In the genomic region with DNA sequence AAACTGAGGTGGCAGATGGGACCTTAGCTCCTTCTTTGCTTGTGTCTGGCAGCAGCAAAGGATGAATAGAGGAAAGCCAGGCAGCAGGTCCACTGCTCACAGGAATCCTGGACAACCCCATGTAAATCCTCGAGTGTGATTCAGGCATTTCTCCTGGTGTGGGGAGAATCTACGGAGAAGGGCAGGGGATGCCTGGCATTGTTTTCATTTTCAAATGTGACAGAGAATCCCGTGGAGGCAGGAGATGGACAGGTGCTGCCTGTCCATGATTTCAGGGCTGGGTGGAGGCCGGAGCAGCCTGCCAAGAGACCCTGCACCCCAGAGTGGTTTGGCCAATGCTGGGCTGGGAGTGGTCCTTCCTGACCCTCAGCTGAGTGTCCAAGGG, we compare ENCODE assay signal across 13 cellular contexts. TPM values are rescaled to one million over a fixed set of nuclear protein-coding genes. Genes with fewer than 3 reads are reported as not detected.
A peak's percentile ranks its signal among the peaks of the same experiment; 100 is the strongest.
DNase-seq lines count a peak whose midpoint lies in the region; TF ChIP-seq lines count a peak whose summit lies in the region.
"Had no signal": no experiment of that assay in that cellular context is flagged by ENCODE, and none has a peak within 500 bp of the region (broad histone marks: within the 10 kb centered on the region; RNA-seq: fewer than 3 reads in every experiment).

No MANE protein-coding gene starts in this region.

- H3K27ac ChIP-seq in subcutaneous abdominal adipose tissue (ENCODE audit: low read depth, low read length): no peak overlapping the region

- peaks cover 0 to 53% (median 22%) of the 10 kb centered on the region in 5 donors for H3K4me1 ChIP-seq in subcutaneous abdominal adipose tissue (ENCODE audit: control insufficient read depth in 5 of 5, insufficient read depth in 5 of 5, low read length in 5 of 5)

- H3K4me3 Mint-ChIP-seq in HFFc6 (peak overlapping the region; percentile 88), chondrocyte (ENCODE audit: unreplicated experiment) (peak overlapping the region; percentile 88), Calu3 (ENCODE audit: low read depth, unreplicated experiment) (no peak overlapping the region)

- no peak overlapping the region for H3K27ac Mint-ChIP-seq in HFFc6
- no peak overlapping the region for H3K27ac Mint-ChIP-seq in chondrocyte (ENCODE audit: unreplicated experiment)
- no peak overlapping the region for H3K27ac Mint-ChIP-seq in Calu3 (ENCODE audit: unreplicated experiment)
- H3K27ac Mint-ChIP-seq: activated naive CD8-positive, alpha-beta T cell had no signal

- H3K4me1 Mint-ChIP-seq in HFFc6 (ENCODE audit: low read depth): peaks cover 61% of the 10 kb centered on the region
- H3K4me1 Mint-ChIP-seq in chondrocyte (ENCODE audit: low read depth): peaks cover 55% of the 10 kb centered on the region
- H3K4me1 Mint-ChIP-seq in Calu3 (ENCODE audit: low read depth, unreplicated experiment): peaks cover 12% of the 10 kb centered on the region

- H3K27me3 ChIP-seq in subcutaneous abdominal adipose tissue (ENCODE audit: control insufficient read depth in 5 of 5, insufficient read depth in 4 of 5, low read length in 5 of 5): peaks cover 4 to 27% (median 12%) of the 10 kb centered on the region in 5 donors
- peaks cover 44% of the 10 kb centered on the region for H3K27me3 ChIP-seq in H7 (ENCODE audit: control insufficient read depth, insufficient read depth, low read length)

- intact Hi-C loops in Calu3 (cut with micrococcal nuclease; ENCODE audit: unreplicated experiment): loop anchor here (5.0 kb wide), 1 partner anchor 181 kb away; no protein-coding TSS in a partner anchor

- DNase-seq in HFFc6 (no peak), chondrocyte (ENCODE audit: low spot score) (no peak), kidney glomerular epithelial cell (lab: John Stamatoyannopoulos, UW) (peak; percentile 27), GOT3 (lab: John Stamatoyannopoulos, UW) (no peak), HK-2 (ENCODE audit: unreplicated experiment) (no peak), H7 (no peak), Calu3 (no peak)
- DNase-seq: activated CD4-positive, alpha-beta T cell treated with anti-CD3 and anti-CD28 coated beads for 1 hour; NCI-H1694 had no signal

- CTCF ChIA-PET in Calu3 (lab: Charles Lee): no interaction called here

- BruUV-seq in Calu3 (replicated peaks; lab: Mats Ljungman, UMichigan): no TSS peak

- no peaks in the 10 kb centered on the region for H3K9me3 Mint-ChIP-seq in HFFc6
- no peaks in the 10 kb centered on the region for H3K9me3 Mint-ChIP-seq in chondrocyte (ENCODE audit: low read depth)
- no peaks in the 10 kb centered on the region for H3K9me3 Mint-ChIP-seq in Calu3 (ENCODE audit: low read depth, unreplicated experiment)

- peaks cover 8% of the 10 kb centered on the region; the same call in 1 of the 2 replicates for H3K36me3 Mint-ChIP-seq in HFFc6 (ENCODE audit: low read depth)
- peaks cover 9% of the 10 kb centered on the region for H3K36me3 Mint-ChIP-seq in chondrocyte (ENCODE audit: low read depth)
- no peaks in the 10 kb centered on the region for H3K36me3 Mint-ChIP-seq in Calu3 (ENCODE audit: insufficient read depth, unreplicated experiment)
- H3K36me3 Mint-ChIP-seq: activated naive CD8-positive, alpha-beta T cell; brain had no signal

- H3K27me3 Mint-ChIP-seq in HFFc6 (ENCODE audit: insufficient read depth) (peaks cover 2% of the 10 kb centered on the region; the same call in 1 of the 2 replicates), chondrocyte (ENCODE audit: low read depth) (no peaks in the 10 kb centered on the region), Calu3 (ENCODE audit: unreplicated experiment) (peaks cover 77% of the 10 kb centered on the region)

- H3K4me3 ChIP-seq in subcutaneous abdominal adipose tissue (ENCODE audit: low read depth in 1 of 5, low read length in 5 of 5): peak overlapping the region in 4 of 5 donors; percentile 65 to 79 (median 74)
- H3K4me3 ChIP-seq in H7 (ENCODE audit: insufficient read depth, low read depth, low read length): no peak overlapping the region
- H3K4me3 ChIP-seq: K562 had no signal

- TF ChIP-seq CTCF in HFFc6 (IDR thresholded peaks at IDR 0.05) (no peak), chondrocyte (IDR thresholded peaks at IDR 0.05) (no peak), Calu3 (IDR thresholded peaks at IDR 0.05; ENCODE audit: unreplicated experiment) (no peak)

- no peaks in the 10 kb centered on the region for H3K9me3 ChIP-seq in subcutaneous abdominal adipose tissue (ENCODE audit: control insufficient read depth in 5 of 5, low read length in 5 of 5)

- H3K9ac ChIP-seq in subcutaneous abdominal adipose tissue (ENCODE audit: low read length in 5 of 5): peak overlapping the region in 2 of 5 donors; percentile 8 to 71

- H3K36me3 ChIP-seq in subcutaneous abdominal adipose tissue (ENCODE audit: control insufficient read depth in 5 of 5, insufficient read depth in 5 of 5, low read length in 5 of 5): no peaks in the 10 kb centered on the region
- H3K36me3 ChIP-seq in H7 (replicated peaks; ENCODE audit: control insufficient read depth, insufficient read depth, low read length): no peaks in the 10 kb centered on the region

RNA-seq across cellular contexts. Expression of a gene that starts 1.7 kb away (rescaled TPM):
- total RNA-seq in HFFc6 (2021; fragmentation: NEBNext Ultra II Directional; extraction: Animal tissue kit (Norgen Biotek cat#: 25700)): 1 to 10 TPM; 4.9 to 8.4 (median 6.4) TPM
- 30.1 to 32.0 TPM (median 30.8 TPM) in 3 replicates for total RNA-seq in chondrocyte
- not detected in 2 replicates for total RNA-seq in H7 (2014; rRNA removed; shearing (Covaris generic))
- 9.1 and 9.6 TPM in 2 replicates for total RNA-seq in Calu3 (2022)
